ENCODE assay signal across 3 cellular contexts in genomic region chr7:155343150-155343549, GRCh38.
TF ChIP-seq lines count a peak whose summit lies in the region.

No MANE protein-coding gene starts in this region.

TF ChIP-seq in IMR-90, 13 proteins besides CTCF, POLR2A, EP300 and RAD21:
- TF ChIP-seq ELK1 (IDR thresholded peaks at IDR 0.05; ENCODE audit: borderline replicate concordance, low read depth, low read length) (no peak), BHLHE40 (IDR thresholded peaks at IDR 0.05; ENCODE audit: low read depth, low read length) (no peak), MXI1 (IDR thresholded peaks at IDR 0.05; ENCODE audit: borderline replicate concordance, low read depth, low read length) (no peak), RFX5 (IDR thresholded peaks at IDR 0.05; ENCODE audit: low read depth, low read length) (no peak), MAZ (IDR thresholded peaks at IDR 0.05; ENCODE audit: borderline replicate concordance, low read depth, low read length) (no peak), MAFK (IDR thresholded peaks at IDR 0.05; ENCODE audit: low read depth, low read length) (no peak)

TF ChIP-seq in H1, 55 proteins besides CTCF, POLR2A, EP300 and RAD21:
- TF ChIP-seq SIN3A (conservative IDR thresholded peaks at IDR 0.05 in 1 of 2, IDR thresholded peaks at IDR 0.05 in 1 of 2; ENCODE audit: low read depth in 1 of 2, low read length in 2 of 2) (no peak), NANOG (IDR thresholded peaks at IDR 0.05; ENCODE audit: insufficient read depth, low read depth, low read length, poor library complexity, severe bottlenecking) (no peak)

TF ChIP-seq in WTC11, 78 proteins besides CTCF, POLR2A, EP300 and RAD21:
- TF ChIP-seq NR2C2 (CRISPR knock-in tag; IDR thresholded peaks at IDR 0.05), result no peak
